ENCODE assay signal across 18 cellular contexts in the genomic region with DNA sequence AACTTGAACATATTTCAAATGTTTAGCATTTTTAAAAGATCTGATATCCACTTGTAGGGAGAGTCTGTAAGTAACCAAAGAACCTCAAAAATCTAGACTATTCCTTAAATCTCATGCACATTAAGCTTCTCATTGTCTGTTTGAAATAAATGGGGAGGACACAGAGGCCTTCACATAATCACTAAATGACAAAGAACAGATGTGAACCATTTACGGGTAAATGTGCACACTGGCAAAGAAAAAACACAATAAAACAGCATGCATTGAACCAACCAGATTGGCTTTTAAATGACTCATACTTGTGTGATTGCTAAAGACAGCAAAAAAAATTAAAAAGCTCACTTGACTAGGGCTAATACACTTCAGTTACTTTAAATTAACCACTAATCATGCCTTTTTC.
A peak's percentile ranks its signal among the peaks of the same experiment; 100 is the strongest.
DNase-seq lines count a peak whose midpoint lies in the region; ATAC-seq and TF ChIP-seq lines count a peak whose summit lies in the region.
"Had no signal": no experiment of that assay in that cellular context is flagged by ENCODE, and none has a peak within 500 bp of the region (broad histone marks: within the 10 kb centered on the region; RNA-seq: fewer than 3 reads in every experiment).

No MANE protein-coding gene starts in this region.

- H3K4me3 ChIP-seq in SJCRH30 (no peak overlapping the region), fibroblast of pulmonary artery (replicated peaks; ENCODE audit: low read depth, low read length) (no peak overlapping the region)
- H3K4me3 ChIP-seq: MG63, right atrium auricular region, tibial nerve had no signal

- H3K36me3 ChIP-seq in SJCRH30: no peaks in the 10 kb centered on the region
- H3K36me3 ChIP-seq: MG63, right atrium auricular region, tibial nerve had no signal

- TF ChIP-seq CTCF in fibroblast of pulmonary artery (IDR thresholded peaks at IDR 0.05; ENCODE audit: low read length, missing control alignments): no peak

- no peaks in the 10 kb centered on the region for H3K9me3 ChIP-seq in SJCRH30 (replicated peaks)
- H3K9me3 ChIP-seq: MG63, right atrium auricular region, tibial nerve had no signal

- no peaks in the 10 kb centered on the region for H3K27me3 ChIP-seq in SJCRH30
- H3K27me3 ChIP-seq: MG63, right atrium auricular region, tibial nerve had no signal

- TF ChIP-seq POLR2A in GM18505 (IDR thresholded peaks at IDR 0.05; ENCODE audit: borderline replicate concordance, extremely low read depth, insufficient read depth, insufficient read length): no peak

- peak overlapping the region; percentile 70 for H3K27ac ChIP-seq in SJCRH30
- H3K27ac ChIP-seq: right atrium auricular region, tibial nerve had no signal

- no peak for ATAC-seq in HG02763 (IDR thresholded peaks at IDR 0.05; ENCODE audit: unreplicated experiment)
- no peak for ATAC-seq in GM18505 (IDR thresholded peaks at IDR 0.05; ENCODE audit: unreplicated experiment)
- ATAC-seq: left lobe of liver, T-cell had no signal

- H3K4me1 ChIP-seq in SJCRH30: peaks cover 26% of the 10 kb centered on the region
- H3K4me1 ChIP-seq: right atrium auricular region, tibial nerve had no signal

- DNase-seq in NCI-H446 treated with DMSO at 0.1 percent for 48 hours (lab: John Stamatoyannopoulos, UW): peak; percentile 22
- no peak for DNase-seq in NCI-H446 (lab: John Stamatoyannopoulos, UW)
- DNase-seq in SJCRH30: peak; percentile 2 to 51
- peak; percentile 39 for DNase-seq in fibroblast of pulmonary artery (ENCODE audit: low read depth)
- no peak for DNase-seq in activated T-cell treated with anti-CD3 and anti-CD28 coated beads, Interleukin-2, amount 50 U/mL, for 1 hour
- no peak for DNase-seq in islet precursor cell
- DNase-seq: activated CD4-positive, CD25-positive, alpha-beta regulatory T cell; activated naive CD4-positive, alpha-beta T cell treated with anti-CD3 and anti-CD28 coated beads for 36 hours; MG63; naive B cell; NCI-H345; stimulated activated CD4-positive, alpha-beta T cell treated with anti-CD3 and anti-CD28 coated beads, Interleukin-4, amount 100 ng/mL, for 1 hour; T-cell had no signal

Comparison
In these comparisons a context has a peak if more than half of its experiments do, and no peak if none do; other contexts are left out.
1. DNase-seq: peak in NCI-H446 treated with DMSO at 0.1 percent for 48 hours (single experiment), SJCRH30 (2 of 2) and fibroblast of pulmonary artery (single experiment); none in NCI-H446 (0 of 2), activated T-cell treated with anti-CD3 and anti-CD28 coated beads, Interleukin-2, amount 50 U/mL, for 1 hour (single experiment) and islet precursor cell (single experiment).